Comparison of ENCODE assay signal across 1 cellular context in genomic region chr16:57347858-57348257, GRCh38.
TF ChIP-seq lines count a peak whose summit lies in the region.

No MANE protein-coding gene starts in this region.

TF ChIP-seq in K562, 482 proteins besides CTCF, POLR2A, EP300 and RAD21 (continued from another document):
- no peak for TF ChIP-seq CLOCK (CRISPR knock-in tag; IDR thresholded peaks at IDR 0.05; ENCODE audit: borderline replicate concordance)
- peak; percentile 71 to 76 for TF ChIP-seq NRF1 (conservative IDR thresholded peaks at IDR 0.05 in 1 of 2, IDR thresholded peaks at IDR 0.05 in 1 of 2)
- TF ChIP-seq, protein P1, sequence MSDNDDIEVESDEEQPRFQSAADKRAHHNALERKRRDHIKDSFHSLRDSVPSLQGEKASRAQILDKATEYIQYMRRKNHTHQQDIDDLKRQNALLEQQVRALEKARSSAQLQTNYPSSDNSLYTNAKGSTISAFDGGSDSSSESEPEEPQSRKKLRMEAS (CRISPR knock-in tag; IDR thresholded peaks at IDR 0.05) = no peak
- TF ChIP-seq, protein P2, sequence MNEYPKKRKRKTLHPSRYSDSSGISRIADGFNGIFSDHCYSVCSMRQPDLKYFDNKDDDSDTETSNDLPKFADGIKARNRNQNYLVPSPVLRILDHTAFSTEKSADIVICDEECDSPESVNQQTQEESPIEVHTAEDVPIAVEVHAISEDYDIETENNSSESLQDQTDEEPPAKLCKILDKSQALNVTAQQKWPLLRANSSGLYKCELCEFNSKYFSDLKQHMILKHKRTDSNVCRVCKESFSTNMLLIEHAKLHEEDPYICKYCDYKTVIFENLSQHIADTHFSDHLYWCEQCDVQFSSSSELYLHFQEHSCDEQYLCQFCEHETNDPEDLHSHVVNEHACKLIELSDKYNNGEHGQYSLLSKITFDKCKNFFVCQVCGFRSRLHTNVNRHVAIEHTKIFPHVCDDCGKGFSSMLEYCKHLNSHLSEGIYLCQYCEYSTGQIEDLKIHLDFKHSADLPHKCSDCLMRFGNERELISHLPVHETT (CRISPR knock-in tag; conservative IDR thresholded peaks at IDR 0.05 in 1 of 2, IDR thresholded peaks at IDR 0.05 in 1 of 2) = no peak
- TF ChIP-seq POLR2G (IDR thresholded peaks at IDR 0.05; ENCODE audit: low read depth, low read length) = no peak
- TF ChIP-seq, protein P3, sequence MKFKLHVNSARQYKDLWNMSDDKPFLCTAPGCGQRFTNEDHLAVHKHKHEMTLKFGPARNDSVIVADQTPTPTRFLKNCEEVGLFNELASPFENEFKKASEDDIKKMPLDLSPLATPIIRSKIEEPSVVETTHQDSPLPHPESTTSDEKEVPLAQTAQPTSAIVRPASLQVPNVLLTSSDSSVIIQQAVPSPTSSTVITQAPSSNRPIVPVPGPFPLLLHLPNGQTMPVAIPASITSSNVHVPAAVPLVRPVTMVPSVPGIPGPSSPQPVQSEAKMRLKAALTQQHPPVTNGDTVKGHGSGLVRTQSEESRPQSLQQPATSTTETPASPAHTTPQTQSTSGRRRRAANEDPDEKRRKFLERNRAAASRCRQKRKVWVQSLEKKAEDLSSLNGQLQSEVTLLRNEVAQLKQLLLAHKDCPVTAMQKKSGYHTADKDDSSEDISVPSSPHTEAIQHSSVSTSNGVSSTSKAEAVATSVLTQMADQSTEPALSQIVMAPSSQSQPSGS (CRISPR knock-in tag; IDR thresholded peaks at IDR 0.05) = no peak
- no peak for TF ChIP-seq CAMTA2 (CRISPR knock-in tag; conservative IDR thresholded peaks at IDR 0.05)
- no peak for TF ChIP-seq NR4A1 (CRISPR knock-in tag; IDR thresholded peaks at IDR 0.05)
- TF ChIP-seq NR4A1 (tag; IDR thresholded peaks at IDR 0.05) = no peak
- TF ChIP-seq, protein P4, sequence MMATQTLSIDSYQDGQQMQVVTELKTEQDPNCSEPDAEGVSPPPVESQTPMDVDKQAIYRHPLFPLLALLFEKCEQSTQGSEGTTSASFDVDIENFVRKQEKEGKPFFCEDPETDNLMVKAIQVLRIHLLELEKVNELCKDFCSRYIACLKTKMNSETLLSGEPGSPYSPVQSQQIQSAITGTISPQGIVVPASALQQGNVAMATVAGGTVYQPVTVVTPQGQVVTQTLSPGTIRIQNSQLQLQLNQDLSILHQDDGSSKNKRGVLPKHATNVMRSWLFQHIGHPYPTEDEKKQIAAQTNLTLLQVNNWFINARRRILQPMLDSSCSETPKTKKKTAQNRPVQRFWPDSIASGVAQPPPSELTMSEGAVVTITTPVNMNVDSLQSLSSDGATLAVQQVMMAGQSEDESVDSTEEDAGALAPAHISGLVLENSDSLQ (IDR thresholded peaks at IDR 0.05) = 0 out of 2 replicates have a peak, but pooled peaks have one; percentile 8
- TF ChIP-seq PBX2 (CRISPR knock-in tag; IDR thresholded peaks at IDR 0.05; ENCODE audit: low read depth) = no peak
- 0 out of 2 replicates have a peak, but pooled peaks have one; percentile 10 for TF ChIP-seq PBX2 (tag; conservative IDR thresholded peaks at IDR 0.05; ENCODE audit: low read depth)
- no peak for TF ChIP-seq NKRF (IDR thresholded peaks at IDR 0.05; ENCODE audit: borderline replicate concordance)
